Comparison of ENCODE assay signal across 2 cellular contexts in the genomic region with DNA sequence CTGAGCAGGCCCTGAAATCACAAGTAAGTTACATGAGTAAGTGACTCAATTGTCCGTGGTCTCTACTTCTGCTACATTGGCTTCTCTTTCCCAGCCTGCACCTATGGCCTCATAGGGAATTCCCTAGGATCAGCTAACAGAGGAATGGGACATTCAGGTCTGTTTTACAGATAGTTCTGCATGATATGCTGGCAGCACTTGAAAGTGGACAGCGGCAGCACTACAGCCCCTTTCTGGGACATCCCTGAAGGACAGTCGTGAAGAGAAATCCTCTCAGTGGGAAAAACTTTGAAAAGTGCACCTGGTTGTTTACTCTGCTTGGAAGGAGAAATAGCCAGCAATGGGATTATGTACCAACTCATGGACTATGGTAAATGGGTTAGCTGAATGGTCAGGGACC.
TF ChIP-seq lines count a peak whose summit lies in the region.

No MANE protein-coding gene starts in this region.

TF ChIP-seq in SK-N-SH, 30 proteins besides CTCF, POLR2A, EP300 and RAD21 (continued from another document):
- TF ChIP-seq REST (IDR thresholded peaks at IDR 0.05; ENCODE audit: low read depth, low read length), result peak; percentile 85
TF ChIP-seq in SK-N-SH: peak in this region for 1.

TF ChIP-seq in SK-N-SH treated with all-trans-retinoic acid at 6 μM for 48 hours, 23 proteins besides CTCF, POLR2A, EP300 and RAD21 (continued from another document):
- no peak for TF ChIP-seq POU6F1 (CRISPR knock-in tag; IDR thresholded peaks at IDR 0.05; ENCODE audit: borderline replicate concordance, low read depth)
- TF ChIP-seq ZNF8 (CRISPR knock-in tag; IDR thresholded peaks at IDR 0.05), result no peak
- TF ChIP-seq CSDC2 (CRISPR knock-in tag; IDR thresholded peaks at IDR 0.05), result no peak
- TF ChIP-seq, protein P1, sequence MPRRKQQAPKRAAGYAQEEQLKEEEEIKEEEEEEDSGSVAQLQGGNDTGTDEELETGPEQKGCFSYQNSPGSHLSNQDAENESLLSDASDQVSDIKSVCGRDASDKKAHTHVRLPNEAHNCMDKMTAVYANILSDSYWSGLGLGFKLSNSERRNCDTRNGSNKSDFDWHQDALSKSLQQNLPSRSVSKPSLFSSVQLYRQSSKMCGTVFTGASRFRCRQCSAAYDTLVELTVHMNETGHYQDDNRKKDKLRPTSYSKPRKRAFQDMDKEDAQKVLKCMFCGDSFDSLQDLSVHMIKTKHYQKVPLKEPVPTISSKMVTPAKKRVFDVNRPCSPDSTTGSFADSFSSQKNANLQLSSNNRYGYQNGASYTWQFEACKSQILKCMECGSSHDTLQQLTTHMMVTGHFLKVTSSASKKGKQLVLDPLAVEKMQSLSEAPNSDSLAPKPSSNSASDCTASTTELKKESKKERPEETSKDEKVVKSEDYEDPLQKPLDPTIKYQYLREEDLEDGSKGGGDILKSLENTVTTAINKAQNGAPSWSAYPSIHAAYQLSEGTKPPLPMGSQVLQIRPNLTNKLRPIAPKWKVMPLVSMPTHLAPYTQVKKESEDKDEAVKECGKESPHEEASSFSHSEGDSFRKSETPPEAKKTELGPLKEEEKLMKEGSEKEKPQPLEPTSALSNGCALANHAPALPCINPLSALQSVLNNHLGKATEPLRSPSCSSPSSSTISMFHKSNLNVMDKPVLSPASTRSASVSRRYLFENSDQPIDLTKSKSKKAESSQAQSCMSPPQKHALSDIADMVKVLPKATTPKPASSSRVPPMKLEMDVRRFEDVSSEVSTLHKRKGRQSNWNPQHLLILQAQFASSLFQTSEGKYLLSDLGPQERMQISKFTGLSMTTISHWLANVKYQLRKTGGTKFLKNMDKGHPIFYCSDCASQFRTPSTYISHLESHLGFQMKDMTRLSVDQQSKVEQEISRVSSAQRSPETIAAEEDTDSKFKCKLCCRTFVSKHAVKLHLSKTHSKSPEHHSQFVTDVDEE (CRISPR knock-in tag; IDR thresholded peaks at IDR 0.05), result no peak
- TF ChIP-seq ISL1 (CRISPR knock-in tag; IDR thresholded peaks at IDR 0.05), result no peak
- no peak for TF ChIP-seq ZFP30 (CRISPR knock-in tag; IDR thresholded peaks at IDR 0.05)
- TF ChIP-seq RARB (CRISPR knock-in tag; IDR thresholded peaks at IDR 0.05), result no peak
- no peak for TF ChIP-seq CSRNP3 (CRISPR knock-in tag; IDR thresholded peaks at IDR 0.05)
